In genomic region chr16:81616321-81617020, GRCh38 we compare ENCODE assay signal across 8 cellular contexts.
A peak's percentile ranks its signal among the peaks of the same experiment; 100 is the strongest.
DNase-seq lines count a peak whose midpoint lies in the region; ATAC-seq and TF ChIP-seq lines count a peak whose summit lies in the region.

No MANE protein-coding gene starts in this region.

- peaks cover 7% of the 10 kb centered on the region for H3K4me1 Mint-ChIP-seq in central memory CD8-positive, alpha-beta T cell

- no peak overlapping the region for H3K27ac Mint-ChIP-seq in central memory CD8-positive, alpha-beta T cell (ENCODE audit: low read depth)

- intact Hi-C loops in mucosa of descending colon (cut with DNase I, micrococcal nuclease) = no loop called here

- no peaks in the 10 kb centered on the region for H3K36me3 ChIP-seq in mucosa of descending colon (ENCODE audit: low read depth)

- H3K4me3 Mint-ChIP-seq in central memory CD8-positive, alpha-beta T cell = peak overlapping the region; percentile 61

- no peaks in the 10 kb centered on the region for H3K9me3 ChIP-seq in mucosa of descending colon

- ATAC-seq in GM19035 (IDR thresholded peaks at IDR 0.05; ENCODE audit: unreplicated experiment) (peak; percentile 75), HG03135 (IDR thresholded peaks at IDR 0.05; ENCODE audit: unreplicated experiment) (peak; percentile 72), mucosa of descending colon (peak; percentile 75)
- ATAC-seq in central memory CD8-positive, alpha-beta T cell (replicated peaks; ENCODE audit: extremely low read depth, poor library complexity, severe bottlenecking) = peak; percentile 98

- H3K9me3 Mint-ChIP-seq in central memory CD8-positive, alpha-beta T cell = no peaks in the 10 kb centered on the region

- H3K27me3 Mint-ChIP-seq in central memory CD8-positive, alpha-beta T cell = no peaks in the 10 kb centered on the region

- H3K36me3 Mint-ChIP-seq in central memory CD8-positive, alpha-beta T cell (ENCODE audit: insufficient read depth) = peaks cover 6% of the 10 kb centered on the region

- H3K4me1 ChIP-seq in mucosa of descending colon (ENCODE audit: low read depth) = peaks cover 12% of the 10 kb centered on the region

- peak; percentile 50 for DNase-seq in activated CD4-positive, alpha-beta T cell treated with anti-CD3 and anti-CD28 coated beads for 1 hour
- DNase-seq in central memory CD8-positive, alpha-beta T cell (ENCODE audit: low spot score in 2 of 2) = peak; percentile 64 to 85
- DNase-seq in mucosa of descending colon (peak; percentile 71 to 89 (median 76)), dedifferentiated amniotic fluid mesenchymal stem cell (ENCODE audit: extremely low spot score) (no peak), cerebellar nuclear complex (lab: John Stamatoyannopoulos, UW) (no peak)
- DNase-seq in stimulated activated CD8-positive, alpha-beta memory T cell treated with anti-CD3 and anti-CD28 coated beads, Interleukin-7, amount 100 ng/mL, for 24 hours (ENCODE audit: low read depth) = peak; percentile 44

- no peak for TF ChIP-seq CTCF in mucosa of descending colon (IDR thresholded peaks at IDR 0.05)

- H3K4me3 ChIP-seq in mucosa of descending colon = no peak overlapping the region

Comparison
In these comparisons a context has a peak if more than half of its experiments do, and no peak if none do; other contexts are left out.
1. DNase-seq: peak in activated CD4-positive, alpha-beta T cell treated with anti-CD3 and anti-CD28 coated beads for 1 hour (single experiment), central memory CD8-positive, alpha-beta T cell (2 of 2), mucosa of descending colon (3 of 3) and stimulated activated CD8-positive, alpha-beta memory T cell treated with anti-CD3 and anti-CD28 coated beads, Interleukin-7, amount 100 ng/mL, for 24 hours (single experiment); none in dedifferentiated amniotic fluid mesenchymal stem cell (single experiment) and cerebellar nuclear complex (0 of 2).
2. Peak in every context shown above with its lines, with median percentiles within 50 percentile points of each other: ATAC-seq.